ENCODE assay signal across 18 cellular contexts in the genomic region with DNA sequence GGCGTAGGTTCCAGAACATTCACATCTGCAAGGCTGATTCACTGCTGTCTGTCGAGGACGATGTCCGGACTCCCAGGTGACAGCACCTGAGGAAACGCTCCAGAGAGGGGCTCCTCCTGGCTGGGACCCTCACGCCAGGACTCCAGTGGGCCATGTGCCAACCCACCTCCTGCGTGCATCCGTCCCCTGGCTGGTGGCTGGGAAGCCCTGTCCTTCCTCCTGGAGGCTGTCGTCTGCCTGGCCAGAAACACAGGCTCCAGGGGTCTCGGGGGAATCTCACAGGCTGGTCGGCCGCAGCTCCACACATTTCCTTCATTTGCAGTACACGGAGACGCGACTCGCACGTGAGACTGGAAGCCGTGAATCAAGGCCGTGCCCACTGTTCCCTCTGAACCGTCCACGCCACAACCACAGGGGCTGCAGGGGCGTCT. TPM values are rescaled to one million over a fixed set of nuclear protein-coding genes. Genes with fewer than 3 reads are reported as not detected.
DNase-seq lines count a peak whose midpoint lies in the region; ATAC-seq and TF ChIP-seq lines count a peak whose summit lies in the region.
"Had no signal": no experiment of that assay in that cellular context is flagged by ENCODE, and none has a peak within 500 bp of the region (broad histone marks: within the 10 kb centered on the region; RNA-seq: fewer than 3 reads in every experiment).

No MANE protein-coding gene starts in this region.

- no peaks in the 10 kb centered on the region for H3K27me3 Mint-ChIP-seq in natural killer cell treated with Interleukin-12 subunit alpha and Interleukin-12 subunit beta and Interleukin-15 and Interleukin-18, amount 100 ng/mL, for 72 hours
- H3K27me3 Mint-ChIP-seq in natural killer cell (ENCODE audit: low read depth in 2 of 2), result no peaks in the 10 kb centered on the region
- H3K27me3 Mint-ChIP-seq in effector memory CD8-positive, alpha-beta T cell, result no peaks in the 10 kb centered on the region
- H3K27me3 Mint-ChIP-seq in osteocyte (ENCODE audit: unreplicated experiment), result peaks cover 12% of the 10 kb centered on the region
- H3K27me3 Mint-ChIP-seq: CD4-positive, alpha-beta memory T cell had no signal

- H3K9me3 Mint-ChIP-seq in natural killer cell treated with Interleukin-12 subunit alpha and Interleukin-12 subunit beta and Interleukin-15 and Interleukin-18, amount 100 ng/mL, for 72 hours, result no peaks in the 10 kb centered on the region
- H3K9me3 Mint-ChIP-seq in natural killer cell, result no peaks in the 10 kb centered on the region
- no peaks in the 10 kb centered on the region for H3K9me3 Mint-ChIP-seq in effector memory CD8-positive, alpha-beta T cell
- peaks cover 5% of the 10 kb centered on the region for H3K9me3 Mint-ChIP-seq in osteocyte (ENCODE audit: unreplicated experiment)

- peaks cover 10 to 16% of the 10 kb centered on the region in 2 donors for H3K4me1 Mint-ChIP-seq in natural killer cell treated with Interleukin-12 subunit alpha and Interleukin-12 subunit beta and Interleukin-15 and Interleukin-18, amount 100 ng/mL, for 72 hours (ENCODE audit: low read depth in 2 of 2)
- H3K4me1 Mint-ChIP-seq in natural killer cell (peaks cover 6 to 21% of the 10 kb centered on the region in 2 donors), osteocyte (ENCODE audit: unreplicated experiment) (no peaks in the 10 kb centered on the region)
- peaks cover 13% of the 10 kb centered on the region in 2 donors for H3K4me1 Mint-ChIP-seq in effector memory CD8-positive, alpha-beta T cell (ENCODE audit: low read depth in 2 of 2)

- H3K4me3 Mint-ChIP-seq in natural killer cell treated with Interleukin-12 subunit alpha and Interleukin-12 subunit beta and Interleukin-15 and Interleukin-18, amount 100 ng/mL, for 72 hours, result no peak overlapping the region
- H3K4me3 Mint-ChIP-seq in natural killer cell, result no peak overlapping the region
- no peak overlapping the region for H3K4me3 Mint-ChIP-seq in effector memory CD8-positive, alpha-beta T cell
- H3K4me3 Mint-ChIP-seq in osteocyte (ENCODE audit: unreplicated experiment), result no peak overlapping the region
- H3K4me3 Mint-ChIP-seq: CD4-positive, alpha-beta memory T cell; HFFc6 had no signal

- H3K27ac Mint-ChIP-seq in natural killer cell treated with Interleukin-12 subunit alpha and Interleukin-12 subunit beta and Interleukin-15 and Interleukin-18, amount 100 ng/mL, for 72 hours, result no peak overlapping the region
- H3K27ac Mint-ChIP-seq in natural killer cell (peak overlapping the region in 1 of 2 donors; percentile 83), osteocyte (ENCODE audit: unreplicated experiment) (no peak overlapping the region)
- peak overlapping the region; percentile 76 to 96 for H3K27ac Mint-ChIP-seq in effector memory CD8-positive, alpha-beta T cell
- H3K27ac Mint-ChIP-seq: HFFc6 had no signal

- no peaks in the 10 kb centered on the region for H3K36me3 Mint-ChIP-seq in natural killer cell treated with Interleukin-12 subunit alpha and Interleukin-12 subunit beta and Interleukin-15 and Interleukin-18, amount 100 ng/mL, for 72 hours
- peaks cover 5% of the 10 kb centered on the region for H3K36me3 Mint-ChIP-seq in natural killer cell
- no peaks in the 10 kb centered on the region for H3K36me3 Mint-ChIP-seq in effector memory CD8-positive, alpha-beta T cell (ENCODE audit: insufficient read depth)
- peaks cover 4% of the 10 kb centered on the region for H3K36me3 Mint-ChIP-seq in osteocyte (ENCODE audit: unreplicated experiment)

- TF ChIP-seq CTCF in natural killer cell (IDR thresholded peaks at IDR 0.05) (no peak), osteocyte (IDR thresholded peaks at IDR 0.05) (no peak)

- ATAC-seq in natural killer cell treated with Interleukin-12 subunit alpha and Interleukin-12 subunit beta and Interleukin-15 and Interleukin-18, amount 100 ng/mL, for 72 hours, result no peak
- ATAC-seq in natural killer cell (no peak), HG02610 (IDR thresholded peaks at IDR 0.05; ENCODE audit: unreplicated experiment) (no peak), HG03354 (IDR thresholded peaks at IDR 0.05; ENCODE audit: poor library complexity, severe bottlenecking, unreplicated experiment) (no peak)
- ATAC-seq in effector memory CD8-positive, alpha-beta T cell (replicated peaks), result no peak

- intact Hi-C loops in natural killer cell (cut with micrococcal nuclease), result no loop called here

- peak; percentile 56 for DNase-seq in natural killer cell treated with Interleukin-12 subunit alpha and Interleukin-12 subunit beta and Interleukin-15 and Interleukin-18, amount 100 ng/mL, for 72 hours (ENCODE audit: low spot score)
- DNase-seq in natural killer cell (no peak), osteocyte (ENCODE audit: extremely low spot score, unreplicated experiment) (peak; percentile 77), LoVo (ENCODE audit: low spot score) (no peak)
- DNase-seq in effector memory CD8-positive, alpha-beta T cell, result no peak
- DNase-seq: AML-193; CD4-positive, alpha-beta memory T cell; GF-D8; GOT3; HFFc6; IMR-90; NCI-H1417 treated with DMSO at 0.1 percent for 48 hours; NCI-H2029; NCI-H2171 treated with DMSO at 0.1 percent for 48 hours; NCI-H774; PC-9 had no signal

RNA-seq across cellular contexts. Expression of a gene that starts 38.5 kb away (rescaled TPM):
- 10 to 100 TPM; 13.9 to 14.5 TPM for total RNA-seq in natural killer cell treated with Interleukin-12 subunit alpha and Interleukin-12 subunit beta and Interleukin-15 and Interleukin-18, amount 100 ng/mL, for 72 hours
- total RNA-seq in natural killer cell (100 to 1,000 TPM; 141 to 172 (median 166) TPM), osteocyte (74.9 and 81.5 TPM in 2 replicates)

RNA-seq across cellular contexts. Expression of a gene that starts 58.5 kb away (rescaled TPM):
- 10 to 100 TPM; 17.6 to 30.0 TPM for total RNA-seq in natural killer cell treated with Interleukin-12 subunit alpha and Interleukin-12 subunit beta and Interleukin-15 and Interleukin-18, amount 100 ng/mL, for 72 hours
- total RNA-seq in natural killer cell (10 to 100 TPM; 38.0 to 50.3 (median 49.4) TPM), osteocyte (10.2 and 11.7 TPM in 2 replicates)

RNA-seq across cellular contexts. Expression of a gene that starts 58.5 kb away (rescaled TPM):
- total RNA-seq in natural killer cell treated with Interleukin-12 subunit alpha and Interleukin-12 subunit beta and Interleukin-15 and Interleukin-18, amount 100 ng/mL, for 72 hours, result 1 to 10 TPM; 3.8 to 6.1 TPM
- total RNA-seq in natural killer cell (1 to 10 TPM; 2.6 to 6.9 (median 3.3) TPM), osteocyte (3.8 and 4.2 TPM in 2 replicates)

Comparison
In these comparisons a context has a peak if more than half of its experiments do, and no peak if none do; other contexts are left out.
1. DNase-seq: peak in natural killer cell treated with Interleukin-12 subunit alpha and Interleukin-12 subunit beta and Interleukin-15 and Interleukin-18, amount 100 ng/mL, for 72 hours (single experiment) and osteocyte (single experiment); none in natural killer cell (single experiment), effector memory CD8-positive, alpha-beta T cell (0 of 3) and LoVo (single experiment).
2. H3K27ac Mint-ChIP-seq: peak in effector memory CD8-positive, alpha-beta T cell (2 of 2); none in natural killer cell treated with Interleukin-12 subunit alpha and Interleukin-12 subunit beta and Interleukin-15 and Interleukin-18, amount 100 ng/mL, for 72 hours (0 of 2) and osteocyte (single experiment).